22 cellular contexts compared by ENCODE assay signal in the genomic region with DNA sequence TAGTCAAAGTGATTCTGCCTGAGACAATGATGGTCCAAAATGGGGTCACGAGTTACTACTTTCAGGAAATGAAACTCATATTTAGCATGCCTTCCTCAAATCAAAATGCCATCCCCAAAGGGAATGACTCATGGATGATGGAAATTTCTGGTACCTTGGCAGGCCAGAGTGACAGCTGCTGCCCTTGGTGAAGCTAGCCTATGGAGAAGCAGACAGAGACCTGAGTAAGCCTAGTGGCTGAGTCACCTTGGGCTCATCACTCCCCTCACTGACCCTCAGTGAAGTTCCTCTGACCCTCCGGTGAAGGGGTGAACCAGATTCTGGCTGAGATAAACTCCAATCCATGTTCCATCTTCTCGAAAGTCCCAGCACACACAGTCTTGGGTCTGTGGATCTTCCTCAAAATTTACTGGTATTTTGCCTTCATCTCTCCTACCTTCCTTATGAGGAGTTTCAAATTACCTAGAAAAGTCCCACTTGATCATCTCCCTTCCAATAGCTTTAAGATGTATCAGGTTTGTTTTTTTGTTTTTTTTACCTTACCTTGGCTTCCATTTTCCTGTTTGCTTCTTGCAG.
"Had no signal": no experiment of that assay in that cellular context is flagged by ENCODE, and none has a peak within 500 bp of the region (broad histone marks: within the 10 kb centered on the region; RNA-seq: fewer than 3 reads in every experiment).

No MANE protein-coding gene starts in this region.

- H3K36me3 Mint-ChIP-seq: activated naive CD4-positive, alpha-beta T cell treated with anti-CD3 and anti-CD28 coated beads, Interleukin-2, amount 50 U/mL, for 24 hours; natural killer cell had no signal

- H3K27ac Mint-ChIP-seq: activated naive CD4-positive, alpha-beta T cell treated with anti-CD3 and anti-CD28 coated beads, Interleukin-2, amount 50 U/mL, for 24 hours; activated T-cell treated with anti-CD3 and anti-CD28 coated beads, Interleukin-2, amount 50 U/mL, for 72 hours; natural killer cell had no signal

- H3K9me3 ChIP-seq: thyroid gland had no signal

- H3K4me3 ChIP-seq: ascending aorta, breast epithelium, heart right ventricle, left ventricle myocardium inferior, mucosa of descending colon, thyroid gland had no signal

- H3K27me3 Mint-ChIP-seq: activated naive CD4-positive, alpha-beta T cell treated with anti-CD3 and anti-CD28 coated beads, Interleukin-2, amount 50 U/mL, for 24 hours had no signal

- ATAC-seq: activated T-cell treated with anti-CD3 and anti-CD28 coated beads, Interleukin-2, amount 50 U/mL, for 72 hours; heart right ventricle; mucosa of descending colon; natural killer cell had no signal

- H3K36me3 ChIP-seq: ascending aorta, breast epithelium, heart right ventricle, left ventricle myocardium inferior, thyroid gland had no signal

- H3K4me1 Mint-ChIP-seq: activated naive CD4-positive, alpha-beta T cell treated with anti-CD3 and anti-CD28 coated beads, Interleukin-2, amount 50 U/mL, for 24 hours had no signal

- H3K27me3 ChIP-seq: ascending aorta, breast epithelium, heart right ventricle, thyroid gland had no signal

- H3K4me1 ChIP-seq: ascending aorta, breast epithelium, thyroid gland had no signal

- H3K9me3 Mint-ChIP-seq: activated naive CD4-positive, alpha-beta T cell treated with anti-CD3 and anti-CD28 coated beads, Interleukin-2, amount 50 U/mL, for 24 hours; natural killer cell had no signal

- DNase-seq: activated CD4-positive, alpha-beta T cell treated with anti-CD3 and anti-CD28 coated beads for 1 hour; activated CD4-positive, alpha-beta T cell treated with anti-CD3 and anti-CD28 coated beads, Interleukin-2, amount 50 U/mL, for 4 hours; activated gamma-delta T cell; activated T-cell treated with anti-CD3 and anti-CD28 coated beads, Interleukin-2, amount 50 U/mL, for 72 hours; cerebellar nuclear complex; cortex of kidney; erythroblast; heart right ventricle; kidney glomerular epithelial cell; left ventricle myocardium inferior; mesenchymal stem cell; natural killer cell; stimulated activated CD4-positive, alpha-beta T cell treated with anti-CD3 and anti-CD28 coated beads, Interleukin-12 subunit alpha, Interleukin-12 subunit beta, amount 100 ng/mL, for 4 hours; stimulated activated CD4-positive, alpha-beta T cell treated with anti-CD3 and anti-CD28 coated beads, Interleukin-1b, Interleukin-23, amount 100 ng/mL, for 48 hours; stimulated activated CD8-positive, alpha-beta memory T cell treated with anti-CD3 and anti-CD28 coated beads, Interleukin-4, amount 100 ng/mL, for 48 hours; stimulated activated naive CD4-positive, alpha-beta T cell treated with Interleukin-2 at 50 U/mL for 16 hours; thyroid gland had no signal

- H3K27ac ChIP-seq: ascending aorta, breast epithelium, heart right ventricle, left ventricle myocardium inferior, thyroid gland, VCaP had no signal

- H3K4me3 Mint-ChIP-seq: activated naive CD4-positive, alpha-beta T cell treated with anti-CD3 and anti-CD28 coated beads, Interleukin-2, amount 50 U/mL, for 24 hours; activated T-cell treated with anti-CD3 and anti-CD28 coated beads, Interleukin-2, amount 50 U/mL, for 72 hours; natural killer cell had no signal
